In genomic region chr20:46356195-46357029, GRCh38 we compare ENCODE assay signal across 18 cellular contexts. TPM values are rescaled to one million over a fixed set of nuclear protein-coding genes. Genes with fewer than 3 reads are reported as not detected.
DNase-seq lines count a peak whose midpoint lies in the region; ATAC-seq, FAIRE-seq and TF ChIP-seq lines count a peak whose summit lies in the region.
"Had no signal": no experiment of that assay in that cellular context is flagged by ENCODE, and none has a peak within 500 bp of the region (broad histone marks: within the 10 kb centered on the region; RNA-seq: fewer than 3 reads in every experiment).

No MANE protein-coding gene starts in this region.

- peaks cover 62% of the 10 kb centered on the region for H3K36me3 ChIP-seq in BLaER1
- H3K36me3 ChIP-seq in osteoblast (ENCODE audit: insufficient read depth, low read length): peaks cover 20% of the 10 kb centered on the region

- TF ChIP-seq CTCF in GM13977 (IDR thresholded peaks at IDR 0.05; ENCODE audit: extremely low read depth, insufficient read depth, missing control alignments): no peak
- TF ChIP-seq CTCF in osteoblast (IDR thresholded peaks at IDR 0.05; ENCODE audit: extremely low read depth, low read depth, low read length): no peak

- H4K20me1 ChIP-seq in BLaER1 (peaks cover 36% of the 10 kb centered on the region), osteoblast (ENCODE audit: insufficient read depth, low read length) (peaks cover 29% of the 10 kb centered on the region)

- H3K36me3 Mint-ChIP-seq in central memory CD8-positive, alpha-beta T cell (ENCODE audit: insufficient read depth): peaks cover 10% of the 10 kb centered on the region

- peak overlapping the region; percentile 82 for H3K27ac ChIP-seq in BLaER1
- H3K27ac ChIP-seq in osteoblast (ENCODE audit: low read depth, low read length): no peak overlapping the region
- H3K27ac ChIP-seq: lower lobe of right lung had no signal

- H3K9me3 Mint-ChIP-seq in central memory CD8-positive, alpha-beta T cell: no peaks in the 10 kb centered on the region
- H3K9me3 Mint-ChIP-seq: HFFc6; T-helper 2 cell treated with Interferon-gamma antibody and Interleukin-4, amounts not matched to agents 5 μg/mL and 100 μg/mL, for 36 hours had no signal

- peaks cover 70% of the 10 kb centered on the region for H3K4me1 ChIP-seq in BLaER1
- H3K4me1 ChIP-seq in osteoblast (ENCODE audit: insufficient read depth, low read length): peaks cover 4% of the 10 kb centered on the region

- FAIRE-seq in GM19239 (lab: Jason Lieb, UNC): no peak
- FAIRE-seq: RCC 7860 had no signal

- no peak overlapping the region for H3K4me3 Mint-ChIP-seq in central memory CD8-positive, alpha-beta T cell
- H3K4me3 Mint-ChIP-seq: HFFc6; T-helper 2 cell treated with Interferon-gamma antibody and Interleukin-4, amounts not matched to agents 5 μg/mL and 100 μg/mL, for 36 hours had no signal

- peak; percentile 8 for DNase-seq in GM13977 (ENCODE audit: low spot score)
- no peak for DNase-seq in central memory CD8-positive, alpha-beta T cell (ENCODE audit: low spot score in 2 of 2)
- peak; percentile 55 for DNase-seq in osteoblast (ENCODE audit: insufficient read length, low spot score, missing footprints)
- no peak for DNase-seq in NCI-H2227 treated with DMSO at 0.1 percent for 48 hours (lab: John Stamatoyannopoulos, UW)
- DNase-seq in GM19239 (ENCODE audit: insufficient read length, low spot score): no peak
- no peak for DNase-seq in NCI-H748 treated with DMSO at 0.1 percent for 48 hours (lab: John Stamatoyannopoulos, UW)
- DNase-seq: activated CD4-positive, alpha-beta T cell treated with anti-CD3 and anti-CD28 coated beads for 4 hours; activated T-cell treated with anti-CD3 and anti-CD28 coated beads for 4 hours; HFFc6; lower lobe of right lung; NCI-H1930; NCI-H526 had no signal

- H2AFZ ChIP-seq in osteoblast (ENCODE audit: low read length): no peak overlapping the region

- peak overlapping the region; percentile 93 for H3K4me2 ChIP-seq in BLaER1
- no peak overlapping the region for H3K4me2 ChIP-seq in osteoblast (ENCODE audit: insufficient read depth, low read length)

- H3K27me3 ChIP-seq in BLaER1 (no peaks in the 10 kb centered on the region), osteoblast (ENCODE audit: insufficient read depth, low read length) (no peaks in the 10 kb centered on the region)

- H3K9me3 ChIP-seq in BLaER1: no peaks in the 10 kb centered on the region
- H3K9me3 ChIP-seq in osteoblast (ENCODE audit: low read depth, low read length): no peaks in the 10 kb centered on the region
- H3K9me3 ChIP-seq: lower lobe of right lung had no signal

- H3K9ac ChIP-seq in BLaER1: 0 out of 2 replicates have a peak overlapping the region, but pooled peaks have one; percentile 53

- no peaks in the 10 kb centered on the region for H3K27me3 Mint-ChIP-seq in central memory CD8-positive, alpha-beta T cell

- in situ Hi-C loops in GM13977 (cut with MboI; ENCODE audit: low pct_unique_long_range_greater_than_20kb, low sequenced_read_pairs, unreplicated experiment): no loop called here

- peaks cover 61% of the 10 kb centered on the region for H3K4me1 Mint-ChIP-seq in central memory CD8-positive, alpha-beta T cell

- H3K27ac Mint-ChIP-seq in central memory CD8-positive, alpha-beta T cell (ENCODE audit: low read depth): peak overlapping the region; percentile 79

- no peak for ATAC-seq in central memory CD8-positive, alpha-beta T cell (replicated peaks; ENCODE audit: extremely low read depth, poor library complexity, severe bottlenecking)
- no peak for ATAC-seq in HG03460 (IDR thresholded peaks at IDR 0.05; ENCODE audit: unreplicated experiment)

- peaks cover 32% of the 10 kb centered on the region for H3K79me2 ChIP-seq in osteoblast (ENCODE audit: insufficient read depth, low read length)

- H3K4me3 ChIP-seq in BLaER1 (peak overlapping the region; percentile 56; the same call in 1 of the 2 replicates), osteoblast (ENCODE audit: insufficient read depth, low read length) (no peak overlapping the region)
- H3K4me3 ChIP-seq: lower lobe of right lung, skin epidermis had no signal

RNA-seq across cellular contexts. Expression of gene CDH22, which starts 48.1 kb away (rescaled TPM):
- not detected in 2 replicates for total RNA-seq in osteoblast
- total RNA-seq: fibroblast of villous mesenchyme, HFFc6 had no signal

RNA-seq across cellular contexts. Expression of gene ELMO2, which starts 50.0 kb away (rescaled TPM):
- 39.8 and 46.7 TPM in 2 replicates for total RNA-seq in osteoblast

Comparison
In these comparisons a context has a peak if more than half of its experiments do, and no peak if none do; other contexts are left out.
1. DNase-seq: peak in GM13977 (single experiment) and osteoblast (single experiment); none in central memory CD8-positive, alpha-beta T cell (0 of 2), NCI-H2227 treated with DMSO at 0.1 percent for 48 hours (single experiment), GM19239 (single experiment) and NCI-H748 treated with DMSO at 0.1 percent for 48 hours (single experiment).